In genomic region chr5:102295534-102296228, GRCh38 we compare ENCODE assay signal across 8 cellular contexts. TPM values are rescaled to one million over a fixed set of nuclear protein-coding genes. Genes with fewer than 3 reads are reported as not detected.
DNase-seq lines count a peak whose midpoint lies in the region; ATAC-seq, FAIRE-seq and TF ChIP-seq lines count a peak whose summit lies in the region.

No MANE protein-coding gene starts in this region.

- no peak for TF ChIP-seq RAD21 in GM12878 (IDR thresholded peaks at IDR 0.05; ENCODE audit: insufficient read depth, low read depth, low read length)

- H3K9me3 Mint-ChIP-seq in activated naive CD4-positive, alpha-beta T cell treated with anti-CD3 and anti-CD28 coated beads, Interleukin-2, amount 50 U/mL, for 24 hours, result no peaks in the 10 kb centered on the region

- no peak for TF ChIP-seq EP300 in GM12878 (IDR thresholded peaks at IDR 0.05; ENCODE audit: borderline replicate concordance in 1 of 2, control insufficient read depth in 1 of 2, low read depth in 2 of 2, low read length in 2 of 2)

- in situ Hi-C loops in GM12878 (cut with MboI), result no loop called here

- 10% methylated on average over 30 of the region's 30 CpGs for WGBS in GM12878 (ENCODE audit: insufficient coverage, insufficient replicate concordance, low lambda C conversion rate, missing lambda C conversion rate)
- WGBS in lung, 2 donors, result 2 to 5% methylated on average over 30 of the region's 30 CpGs

- H3K79me2 ChIP-seq in GM12878 (ENCODE audit: control insufficient read depth, insufficient read depth, low read length), result no peaks in the 10 kb centered on the region

- H3K9ac ChIP-seq in GM12878 (ENCODE audit: control insufficient read depth, insufficient read depth, low read length), result no peak overlapping the region

- H3K9me3 ChIP-seq in GM12878 (replicated peaks; ENCODE audit: control insufficient read depth, insufficient read depth, low read length) (no peaks in the 10 kb centered on the region), lung (ENCODE audit: control insufficient read depth in 2 of 2, insufficient read depth in 1 of 2, low read length in 1 of 2) (no peaks in the 10 kb centered on the region), vagina (no peaks in the 10 kb centered on the region)

- H3K36me3 ChIP-seq in GM12878 (ENCODE audit: control insufficient read depth in 2 of 2, insufficient read depth in 2 of 2, low read length in 1 of 2) (no peaks in the 10 kb centered on the region), lung (ENCODE audit: control insufficient read depth in 2 of 2, insufficient read depth in 2 of 2, low read length in 2 of 2) (no peaks in the 10 kb centered on the region), vagina (no peaks in the 10 kb centered on the region)

- peak overlapping the region; percentile 71 for H3K4me3 Mint-ChIP-seq in activated naive CD4-positive, alpha-beta T cell treated with anti-CD3 and anti-CD28 coated beads, Interleukin-2, amount 50 U/mL, for 24 hours

- no TSS peak for BruUV-seq in GM12878 (replicated peaks; lab: Mats Ljungman, UMichigan)

- peaks cover 2% of the 10 kb centered on the region for H3K27me3 Mint-ChIP-seq in activated naive CD4-positive, alpha-beta T cell treated with anti-CD3 and anti-CD28 coated beads, Interleukin-2, amount 50 U/mL, for 24 hours

- FAIRE-seq in GM12878 (lab: Jason Lieb, UNC), result no peak

- H3K27ac ChIP-seq in GM12878 (ENCODE audit: control insufficient read depth, insufficient read depth), result no peak overlapping the region
- peak overlapping the region in 1 of 2 donors; percentile 76 for H3K27ac ChIP-seq in lung (ENCODE audit: low read depth in 1 of 2, low read length in 1 of 2)
- no peak overlapping the region for H3K27ac ChIP-seq in vagina

- H3K4me2 ChIP-seq in GM12878 (ENCODE audit: control insufficient read depth, insufficient read depth), result peak overlapping the region; percentile 88

- ATAC-seq in HG03354 (IDR thresholded peaks at IDR 0.05; ENCODE audit: poor library complexity, severe bottlenecking, unreplicated experiment), result peak; percentile 12
- peak; percentile 28 for ATAC-seq in GM12878
- ATAC-seq in lung (ENCODE audit: insufficient read depth, low FRiP score), result peak; percentile 2

- intact Hi-C loops in GM12878 (cut with micrococcal nuclease; ENCODE audit: unreplicated experiment) (no loop called here), vagina (cut with DNase I) (no loop called here)

- RAD21 ChIA-PET in GM12878 (lab: Charles Lee; ENCODE audit: unreplicated experiment), result interaction anchor here (0.6 to 1.4 kb wide), 4 partner anchors 9 to 252 kb away, joined by 3 read pairs; no protein-coding TSS in a partner anchor

- peaks cover 17% of the 10 kb centered on the region for H3K4me1 Mint-ChIP-seq in activated naive CD4-positive, alpha-beta T cell treated with anti-CD3 and anti-CD28 coated beads, Interleukin-2, amount 50 U/mL, for 24 hours

- no peaks in the 10 kb centered on the region for H4K20me1 ChIP-seq in GM12878 (ENCODE audit: control insufficient read depth, insufficient read depth)

- TF ChIP-seq CTCF in GM12878 (IDR thresholded peaks at IDR 0.05 in 2 of 3, conservative IDR thresholded peaks at IDR 0.05 in 1 of 3; ENCODE audit: control insufficient read depth in 2 of 3, extremely low read depth in 1 of 3, insufficient read depth in 1 of 3, low read depth in 3 of 3, low read length in 3 of 3) (no peak), lung (IDR thresholded peaks at IDR 0.05; ENCODE audit: control extremely low read depth, extremely low read depth) (no peak), vagina (IDR thresholded peaks at IDR 0.05) (no peak)

- TF ChIP-seq POLR2A in GM12878 (IDR thresholded peaks at IDR 0.05; ENCODE audit: low read depth, low read length) (no peak), vagina (IDR thresholded peaks at IDR 0.05) (no peak)

- H2AFZ ChIP-seq in GM12878 (ENCODE audit: control insufficient read depth, low read depth, low read length), result peak overlapping the region; percentile 72

- POLR2A ChIA-PET in GM12878 (lab: Charles Lee), result interaction anchor here (0.9 kb wide), 1 partner anchor 62 kb away, joined by 3 read pairs; no protein-coding TSS in a partner anchor

- H3K27me3 ChIP-seq in GM12878 (replicated peaks in 1 of 2; ENCODE audit: control insufficient read depth in 2 of 2, insufficient read depth in 2 of 2, low read length in 1 of 2) (peaks cover 1 to 2% of the 10 kb centered on the region in 2 experiments; a peak in 1 of 4 replicates), lung (ENCODE audit: control insufficient read depth, insufficient read depth) (no peaks in the 10 kb centered on the region), vagina (no peaks in the 10 kb centered on the region)

- H3K4me3 ChIP-seq in GM12878 (peak overlapping the region; percentile 58; the same call in 1 of the 2 replicates), lung (peak overlapping the region; percentile 65), vagina (peak overlapping the region; percentile 35 to 43)

- H3K27ac Mint-ChIP-seq in activated naive CD4-positive, alpha-beta T cell treated with anti-CD3 and anti-CD28 coated beads, Interleukin-2, amount 50 U/mL, for 24 hours, result no peak overlapping the region

- H3K4me1 ChIP-seq in GM12878 (ENCODE audit: control insufficient read depth, insufficient read depth, low read length), result no peaks in the 10 kb centered on the region
- peaks cover 0 to 3% of the 10 kb centered on the region in 2 donors for H3K4me1 ChIP-seq in lung (ENCODE audit: control insufficient read depth in 2 of 2, insufficient read depth in 2 of 2, low read length in 2 of 2)
- peaks cover 14% of the 10 kb centered on the region for H3K4me1 ChIP-seq in vagina

- no peak for DNase-seq in activated naive CD4-positive, alpha-beta T cell treated with anti-CD3 and anti-CD28 coated beads, Interleukin-2, amount 50 U/mL, for 16 hours
- DNase-seq in GM12878 (ENCODE audit: low read depth, low spot score) (no peak), lung (ENCODE audit: low spot score) (no peak), vagina (ENCODE audit: extremely low spot score in 2 of 2) (no peak), NCI-H446 (lab: John Stamatoyannopoulos, UW) (no peak)
- DNase-seq in stimulated activated CD4-positive, alpha-beta T cell treated with anti-CD3 and anti-CD28 coated beads, Interleukin-4, amount 100 ng/mL, for 24 hours, result no peak

- H3K36me3 Mint-ChIP-seq in activated naive CD4-positive, alpha-beta T cell treated with anti-CD3 and anti-CD28 coated beads, Interleukin-2, amount 50 U/mL, for 24 hours, result no peaks in the 10 kb centered on the region

- CTCF ChIA-PET in GM12878 (lab: Yijun Ruan, JAX), result interaction anchor here (1.0 to 1.7 kb wide), 6 partner anchors 9 to 144 kb away, joined by 3 to 6 read pairs (median 4); no protein-coding TSS in a partner anchor

- SMC1A ChIA-PET in GM12878 (lab: Charles Lee; ENCODE audit: uncharacterized antibody, unreplicated experiment), result interaction anchor here (1.1 to 1.9 kb wide), 3 partner anchors 9 to 14 kb away, joined by 4 to 8 read pairs (median 5); no protein-coding TSS in a partner anchor

TF ChIP-seq in GM12878, 131 proteins besides CTCF, POLR2A, EP300 and RAD21 (continues in another document):
- TF ChIP-seq USF2 (IDR thresholded peaks at IDR 0.05; ENCODE audit: borderline replicate concordance, low read depth, low read length) (no peak), JUNB (IDR thresholded peaks at IDR 0.05) (no peak), SKIL (IDR thresholded peaks at IDR 0.05; ENCODE audit: low read depth, poor library complexity, severe bottlenecking) (no peak)

RNA-seq across cellular contexts. Expression of gene SLCO4C1, which starts 0.4 kb away (rescaled TPM):
- 0.17 and 0.19 TPM in 2 replicates for total RNA-seq in GM12878 (2013; cell fraction: nucleolus; rRNA removed)
- total RNA-seq in GM12878 (2014; rRNA removed) (0.93 and 0.96 TPM in 2 replicates), GM12878 (2014; rRNA removed; fragmentation: Illumina TruSeq; extraction: Trizol) (0.81 and 0.92 TPM in 2 replicates), GM12878 (2021) (0.72 and 0.87 TPM in 2 replicates), lung (10 to 100 TPM; 18.8 to 26.5 TPM), vagina (not detected)
- polyA plus RNA-seq in GM12878 (2011; ENCODE audit: low read depth), result 0.20 TPM
- polyA plus RNA-seq in GM12878 (2011; rRNA removed) (3.9 and 5.8 TPM in 2 replicates), GM12878 (2014; fragmentation: Illumina TruSeq; extraction: Trizol) (0.85 and 1.0 TPM in 2 replicates), GM12878 (2014; fragmentation: Nextera tagmentation; extraction: Ambion mirVana) (under 1 TPM; 0.14 to 0.20 TPM), GM12878 (2014; rRNA removed) (0.58 and 0.85 TPM in 2 replicates), GM12878 (2016; fragmentation: Nextera tagmentation; extraction: Ambion mirVana) (under 1 TPM; 0.12 to 0.14 TPM), lung (1 to 10 TPM; 3.8 to 4.5 TPM)
- polyA plus RNA-seq in GM12878 (2011; cell fraction: cytosol; rRNA removed), result 1.7 TPM in 2 replicates
- polyA plus RNA-seq in GM12878 (2011; cell fraction: nucleus; rRNA removed), result 1.4 and 1.7 TPM in 2 replicates
- polyA plus RNA-seq in GM12878 (2012), result 0.34 and 0.56 TPM in 2 replicates
- 3.9 and 4.5 TPM in 2 replicates for polyA minus RNA-seq in GM12878 (2011; rRNA and poly(A)+ RNA removed)
- polyA minus RNA-seq in GM12878 (2011; cell fraction: cytosol; rRNA and poly(A)+ RNA removed), result 1.6 and 3.0 TPM in 2 replicates
- 2.4 and 3.6 TPM in 2 replicates for polyA minus RNA-seq in GM12878 (2011; cell fraction: nucleus; rRNA and poly(A)+ RNA removed)

Comparison
In these comparisons a context has a peak if more than half of its experiments do, and no peak if none do; other contexts are left out.
1. RNA of gene SLCO4C1, which starts 0.4 kb away (total RNA-seq): 18.8 to 26.5 TPM in lung; 0.17 to 0.96 TPM in GM12878 and not detected in vagina (single experiment); every median in the first group is over 10 times any median in the second.
2. Peak in every context shown above with its lines, with median percentiles within 50 percentile points of each other: ATAC-seq and H3K4me3 ChIP-seq.